Comparison of ENCODE assay signal across 21 cellular contexts in the genomic region with DNA sequence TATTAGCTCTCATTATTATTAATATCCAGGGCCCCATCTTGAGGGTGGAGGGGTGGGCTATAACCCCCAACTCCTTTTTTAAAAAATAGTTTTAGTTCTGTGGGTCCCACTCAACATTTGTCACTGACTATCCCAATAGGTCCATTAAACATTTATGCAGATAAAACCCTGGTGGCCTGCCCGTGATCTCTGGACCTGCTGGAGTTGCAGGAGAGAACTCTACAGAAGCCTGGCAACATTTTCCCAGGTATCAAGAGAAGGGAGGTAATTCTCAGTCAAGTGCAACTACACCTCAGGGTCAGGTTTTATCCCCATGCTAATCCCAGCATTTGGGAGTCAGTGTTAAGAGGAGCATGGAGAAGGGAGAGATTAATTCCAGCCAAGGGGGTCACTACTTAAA.
"Had no signal": no experiment of that assay in that cellular context is flagged by ENCODE, and none has a peak within 500 bp of the region (broad histone marks: within the 10 kb centered on the region; RNA-seq: fewer than 3 reads in every experiment).

No MANE protein-coding gene starts in this region.

- DNase-seq: stimulated activated CD4-positive, alpha-beta T cell treated with anti-CD3 and anti-CD28 coated beads, Interleukin-2, amount 100 ng/mL, for 48 hours; stimulated activated CD4-positive, alpha-beta T cell treated with anti-CD3 and anti-CD28 coated beads, Interleukin-4, amount 100 ng/mL, for 1 hour; stimulated activated CD4-positive, alpha-beta T cell treated with anti-CD3 and anti-CD28 coated beads, Interleukin-4, amount 100 ng/mL, for 24 hours; stimulated activated CD4-positive, alpha-beta T cell treated with anti-CD3 and anti-CD28 coated beads, Interleukin-4, amount 100 ng/mL, for 4 hours; stimulated activated CD8-positive, alpha-beta memory T cell treated with anti-CD3 and anti-CD28 coated beads, Interleukin-4, amount 100 ng/mL, for 48 hours; stimulated activated naive B cell treated with anti-CD40 and anti-IgM and Interleukin-4, amounts not matched to agents 10 μg/mL and 1 μg/mL and 100 μg/mL, for 72 hours; stimulated activated naive CD4-positive, alpha-beta T cell; stimulated activated naive CD4-positive, alpha-beta T cell treated with Interleukin-2 at 50 U/mL for 16 hours; stimulated activated naive CD8-positive, alpha-beta T cell treated with anti-CD3 and anti-CD28 coated beads, Interleukin-15, amount 100 ng/mL, for 72 hours; stimulated activated naive CD8-positive, alpha-beta T cell treated with anti-CD3 and anti-CD28 coated beads, Interleukin-15, Interleukin-2, amounts not matched to agents 100 U/mL and 50 U/mL, for 24 hours; stomach; substantia nigra; testis; thyroid gland; tibial artery; transverse colon; upper lobe of left lung; upper lobe of right lung; uterus had no signal

- ATAC-seq: stimulated activated effector memory CD8-positive, alpha-beta T cell treated with anti-CD3 and anti-CD28 coated beads, Interleukin-12 subunit alpha, Interleukin-12 subunit beta, amount 100 ng/mL, for 72 hours; stimulated activated memory B cell treated with anti-CD40 and anti-IgM and Interleukin-4, amounts not matched to agents 10 μg/mL and 1 μg/mL and 100 μg/mL, for 72 hours; stimulated activated naive B cell treated with anti-CD40 and anti-IgM and Interleukin-4, amounts not matched to agents 10 μg/mL and 1 μg/mL and 100 μg/mL, for 72 hours; stimulated activated naive CD8-positive, alpha-beta T cell treated with anti-CD3 and anti-CD28 coated beads, Interleukin-15, amount 100 ng/mL, for 72 hours; stimulated activated naive CD8-positive, alpha-beta T cell treated with anti-CD3 and anti-CD28 coated beads, Interleukin-15, Interleukin-2, amounts not matched to agents 100 U/mL and 50 U/mL, for 24 hours; upper lobe of right lung had no signal
